In the genomic region with DNA sequence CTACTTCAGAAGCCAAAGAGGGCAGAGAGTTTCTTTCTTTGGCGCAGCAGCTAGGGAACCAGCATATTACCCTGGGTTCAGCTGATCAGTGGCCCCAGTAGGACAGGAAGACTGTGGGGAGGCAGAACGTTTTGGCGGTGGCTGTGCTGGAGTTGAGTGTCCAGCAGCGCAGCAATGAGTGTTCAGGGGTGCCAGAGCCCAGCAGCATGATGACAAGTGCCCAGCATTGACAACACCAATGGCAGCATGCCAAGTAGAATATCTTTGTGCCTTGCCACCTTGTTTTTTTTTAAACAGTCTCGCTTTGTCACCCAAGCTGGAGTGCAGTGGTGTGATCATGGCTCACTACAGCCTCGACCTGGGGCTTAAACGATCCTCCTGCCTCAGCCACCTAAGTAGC, we compare ENCODE assay signal across 19 cellular contexts.
"Had no signal": no experiment of that assay in that cellular context is flagged by ENCODE, and none has a peak within 500 bp of the region (broad histone marks: within the 10 kb centered on the region; RNA-seq: fewer than 3 reads in every experiment).

No MANE protein-coding gene starts in this region.

- H3K9me3 ChIP-seq: pancreas, right lobe of liver, testis had no signal

- DNase-seq: activated B cell treated with CpG ODN at 0.5 μM for 24 hours; activated CD4-positive, alpha-beta memory T cell treated with anti-CD3 and anti-CD28 coated beads, Interleukin-2, amount 10 ng/mL, durations not matched to agents 7 days and 5 days; activated CD4-positive, alpha-beta T cell treated with anti-CD3 and anti-CD28 coated beads for 4 hours; activated CD8-positive, alpha-beta memory T cell treated with anti-CD3 and anti-CD28 coated beads, Interleukin-2, amount 10 ng/mL, durations not matched to agents 7 days and 5 days; activated naive CD4-positive, alpha-beta T cell; activated naive CD8-positive, alpha-beta T cell treated with anti-CD3 and anti-CD28 coated beads for 36 hours; amniotic stem cell; effector memory CD8-positive, alpha-beta T cell; foreskin keratinocyte; islet precursor cell; mammary epithelial cell; naive B cell; pancreas; right lobe of liver; stimulated activated CD4-positive, alpha-beta T cell treated with anti-CD3 and anti-CD28 coated beads, Interleukin-4, amount 100 ng/mL, for 24 hours; testis had no signal

- H3K36me3 ChIP-seq: cardiac muscle cell, pancreas, right lobe of liver had no signal

- H3K4me3 ChIP-seq: cardiac muscle cell, hepatocyte, pancreas, right lobe of liver, testis had no signal

- H3K27ac ChIP-seq: cardiac muscle cell, epithelial cell of prostate, foreskin keratinocyte, hepatocyte, pancreas, right lobe of liver, testis had no signal

- H3K4me1 ChIP-seq: foreskin keratinocyte, pancreas, right lobe of liver had no signal

- H3K27me3 ChIP-seq: cardiac muscle cell, hepatocyte, pancreas, right lobe of liver, testis had no signal
